9 cellular contexts compared by ENCODE assay signal in genomic region chr6:132381381-132381780, GRCh38. TPM values are rescaled to one million over a fixed set of nuclear protein-coding genes. Genes with fewer than 3 reads are reported as not detected.
"Had no signal": no experiment of that assay in that cellular context is flagged by ENCODE, and none has a peak within 500 bp of the region (broad histone marks: within the 10 kb centered on the region; RNA-seq: fewer than 3 reads in every experiment).

No MANE protein-coding gene starts in this region.

- FAIRE-seq: H54, HTR-8/SVneo had no signal

- H3K9ac ChIP-seq: GM23248, KMS-11 had no signal

- DNase-seq: GM23248, GOT3, H9, HCEC 1CT, KBM-7 had no signal

- H3K27ac Mint-ChIP-seq: H9 had no signal

- H3K4me3 ChIP-seq: GM23248 had no signal

- H3K4me1 Mint-ChIP-seq: H9 had no signal

- H3K4me2 ChIP-seq: KMS-11 had no signal

- H3K27ac ChIP-seq: GM23248, KMS-11 had no signal

- H2AFZ ChIP-seq: GM23248 had no signal

- H3K4me3 Mint-ChIP-seq: H9 had no signal

RNA-seq across cellular contexts. Expression of gene MOXD1, which starts 19.9 kb away (rescaled TPM):
- total RNA-seq: HT-29 had no signal
